ENCODE assay signal across 1 cellular context in the genomic region with DNA sequence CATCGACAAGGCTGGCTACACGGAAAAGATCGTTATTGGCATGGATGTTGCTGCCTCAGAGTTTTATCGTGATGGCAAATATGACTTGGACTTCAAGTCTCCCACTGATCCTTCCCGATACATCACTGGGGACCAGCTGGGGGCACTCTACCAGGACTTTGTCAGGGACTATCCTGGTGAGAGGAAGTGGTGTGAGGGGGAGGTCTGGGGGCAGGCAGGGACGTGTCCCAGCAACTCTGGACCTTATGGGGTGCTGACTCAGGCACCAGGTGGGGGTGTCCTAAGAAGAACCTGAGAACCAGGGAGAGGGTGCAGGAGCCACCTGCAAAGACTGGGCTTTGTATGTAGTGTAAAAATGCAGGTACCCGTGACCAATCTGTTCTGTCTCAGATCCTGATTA.
TF ChIP-seq lines count a peak whose summit lies in the region.

No MANE protein-coding gene starts in this region.

TF ChIP-seq in K562, 482 proteins besides CTCF, POLR2A, EP300 and RAD21:
- TF ChIP-seq CC2D1A (IDR thresholded peaks at IDR 0.05) (no peak), SPI1 (IDR thresholded peaks at IDR 0.05; ENCODE audit: borderline replicate concordance, low read depth, low read length) (peak; percentile 67)
